In genomic region chr2:11056614-11057013, GRCh38 we compare ENCODE assay signal across 12 cellular contexts.
A peak's percentile ranks its signal among the peaks of the same experiment; 100 is the strongest.
DNase-seq lines count a peak whose midpoint lies in the region; ATAC-seq and TF ChIP-seq lines count a peak whose summit lies in the region.
"Had no signal": no experiment of that assay in that cellular context is flagged by ENCODE, and none has a peak within 500 bp of the region (broad histone marks: within the 10 kb centered on the region; RNA-seq: fewer than 3 reads in every experiment).

No MANE protein-coding gene starts in this region.

- H3K9me3 ChIP-seq in lung (ENCODE audit: control insufficient read depth in 2 of 2, insufficient read depth in 1 of 2, low read length in 1 of 2), result peaks cover 0 to 2% of the 10 kb centered on the region in 2 donors

- DNase-seq in EL (peak; percentile 92), NCI-H1694 (lab: John Stamatoyannopoulos, UW) (peak; percentile 44), amniotic epithelial cell (ENCODE audit: low read depth) (peak; percentile 97), lung (ENCODE audit: low spot score) (peak; percentile 22), GM10248 (ENCODE audit: extremely low spot score) (no peak), iPS-NIHi7 (ENCODE audit: extremely low spot score) (no peak), activated gamma-delta T cell (lab: John Stamatoyannopoulos, UW) (no peak)
- DNase-seq: activated effector memory CD4-positive, alpha-beta T cell treated with Interleukin-2 at 50 U/mL for 16 hours; GF-D8; T-helper 9 cell had no signal

- POLR2A ChIA-PET in GM10248 (lab: Yijun Ruan, JAX), result no interaction called here

- H3K36me3 ChIP-seq in lung (ENCODE audit: control insufficient read depth in 2 of 2, insufficient read depth in 2 of 2, low read length in 2 of 2), result no peaks in the 10 kb centered on the region

- ATAC-seq in lung (ENCODE audit: insufficient read depth, low FRiP score) (no peak), HG02763 (IDR thresholded peaks at IDR 0.05; ENCODE audit: unreplicated experiment) (no peak)

- CTCF ChIA-PET in GM10248 (lab: Yijun Ruan, JAX), result interaction anchor here (0.9 kb wide), 1 partner anchor 68 kb away, joined by 3 read pairs; no protein-coding TSS in a partner anchor

- peaks cover 5% of the 10 kb centered on the region for H3K27me3 ChIP-seq in lung (ENCODE audit: control insufficient read depth, insufficient read depth)

- H3K4me3 ChIP-seq in lung, result no peak overlapping the region
- H3K4me3 ChIP-seq: smooth muscle cell had no signal

- TF ChIP-seq CTCF in lung (IDR thresholded peaks at IDR 0.05; ENCODE audit: control extremely low read depth, extremely low read depth), result no peak
- no peak for TF ChIP-seq CTCF in GM10248 (IDR thresholded peaks at IDR 0.05; ENCODE audit: control extremely low read depth, extremely low read depth, low read depth, missing control alignments)

- no peak overlapping the region for H3K27ac ChIP-seq in lung (ENCODE audit: low read depth in 1 of 2, low read length in 1 of 2)

- WGBS in lung, 2 donors, result 54 to 76% methylated on average over 6 of the region's 6 CpGs

- no peaks in the 10 kb centered on the region for H3K4me1 ChIP-seq in lung (ENCODE audit: control insufficient read depth in 2 of 2, insufficient read depth in 2 of 2, low read length in 2 of 2)

Comparison
In these comparisons a context has a peak if more than half of its experiments do, and no peak if none do; other contexts are left out.
1. DNase-seq: peak in EL (single experiment), NCI-H1694 (single experiment), amniotic epithelial cell (single experiment) and lung (single experiment); none in GM10248 (single experiment), iPS-NIHi7 (single experiment) and activated gamma-delta T cell (single experiment).